In the genomic region with DNA sequence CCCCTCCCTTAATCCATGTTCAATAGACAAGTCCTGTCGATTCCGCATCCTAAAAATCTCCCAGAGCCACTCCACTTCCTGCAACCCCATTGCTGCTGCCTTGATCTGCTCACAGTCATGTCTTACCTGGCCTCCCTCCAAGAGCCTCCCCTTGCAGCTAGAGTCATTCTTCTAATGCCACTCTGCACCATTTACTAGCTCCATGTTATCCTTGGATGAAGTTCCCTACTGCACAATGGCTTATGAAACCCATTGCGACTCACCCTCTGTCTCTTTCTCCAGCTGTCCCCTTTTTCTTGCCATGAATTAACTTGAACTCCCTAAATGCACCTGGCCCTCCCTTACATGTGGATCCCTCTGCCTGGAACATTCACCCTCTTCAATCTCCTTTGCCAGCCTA, we compare ENCODE assay signal across 18 cellular contexts. TPM values are rescaled to one million over a fixed set of nuclear protein-coding genes. Genes with fewer than 3 reads are reported as not detected.
"Had no signal": no experiment of that assay in that cellular context is flagged by ENCODE, and none has a peak within 500 bp of the region (broad histone marks: within the 10 kb centered on the region; RNA-seq: fewer than 3 reads in every experiment).

No MANE protein-coding gene starts in this region.

- H3K4me3 ChIP-seq: coronary artery, heart right ventricle, left lung, tibial artery had no signal

- H3K9me3 ChIP-seq: heart right ventricle, left lung, tibial artery had no signal

- H3K27ac ChIP-seq: brain microvascular endothelial cell, coronary artery, heart right ventricle, left lung, tibial artery had no signal

- H3K36me3 Mint-ChIP-seq: activated CD8-positive, alpha-beta memory T cell treated with anti-CD3 and anti-CD28 coated beads, Interleukin-2, amount 10 ng/mL, durations not matched to agents 7 days and 5 days; activated naive CD8-positive, alpha-beta T cell treated with anti-CD3 and anti-CD28 coated beads, Interleukin-2, amount 10 ng/mL, durations not matched to agents 7 days and 5 days had no signal

- H3K27ac Mint-ChIP-seq: activated CD4-positive, alpha-beta memory T cell treated with anti-CD3 and anti-CD28 coated beads, Interleukin-2, amount 10 ng/mL, durations not matched to agents 7 days and 5 days; activated CD8-positive, alpha-beta memory T cell treated with anti-CD3 and anti-CD28 coated beads, Interleukin-2, amount 10 ng/mL, durations not matched to agents 7 days and 5 days; activated naive CD8-positive, alpha-beta T cell treated with anti-CD3 and anti-CD28 coated beads, Interleukin-2, amount 10 ng/mL, durations not matched to agents 7 days and 5 days; activated T-helper 2 cell treated with anti-CD3 and anti-CD28 coated beads, Interferon-gamma antibody, Interleukin-2, Interleukin-4, amounts not matched to agents 10 μg/mL and 5 μg/mL and 100 μg/mL, durations not matched to agents 14 hours and 24 hours and 36 hours; nephron progenitor cell had no signal

- DNase-seq: activated CD4-positive, alpha-beta memory T cell treated with anti-CD3 and anti-CD28 coated beads, Interleukin-2, amount 10 ng/mL, durations not matched to agents 7 days and 5 days; activated CD4-positive, alpha-beta T cell treated with anti-CD3 and anti-CD28 coated beads for 4 hours; activated CD8-positive, alpha-beta memory T cell treated with anti-CD3 and anti-CD28 coated beads, Interleukin-2, amount 10 ng/mL, durations not matched to agents 7 days and 5 days; activated naive CD4-positive, alpha-beta T cell treated with Interleukin-2 at 50 U/mL for 16 hours; activated naive CD8-positive, alpha-beta T cell treated with anti-CD3 and anti-CD28 coated beads, Interleukin-2, amount 10 ng/mL, durations not matched to agents 7 days and 5 days; brain microvascular endothelial cell; erythroblast; heart right ventricle; left lung; midbrain; nephron progenitor cell; stimulated activated CD4-positive, alpha-beta T cell treated with anti-CD3 and anti-CD28 coated beads, Interleukin-1b, Interleukin-23, amount 100 ng/mL, for 48 hours; stimulated activated CD8-positive, alpha-beta memory T cell treated with anti-CD3 and anti-CD28 coated beads, Interleukin-4, amount 100 ng/mL, for 48 hours; stimulated activated naive CD4-positive, alpha-beta T cell treated with Interleukin-2 at 50 U/mL for 16 hours; T-helper 2 cell; tibial artery had no signal

- H3K4me1 Mint-ChIP-seq: activated CD4-positive, alpha-beta memory T cell treated with anti-CD3 and anti-CD28 coated beads, Interleukin-2, amount 10 ng/mL, durations not matched to agents 7 days and 5 days; activated CD8-positive, alpha-beta memory T cell treated with anti-CD3 and anti-CD28 coated beads, Interleukin-2, amount 10 ng/mL, durations not matched to agents 7 days and 5 days; activated naive CD8-positive, alpha-beta T cell treated with anti-CD3 and anti-CD28 coated beads, Interleukin-2, amount 10 ng/mL, durations not matched to agents 7 days and 5 days; nephron progenitor cell had no signal

- H3K4me3 Mint-ChIP-seq: activated CD4-positive, alpha-beta memory T cell treated with anti-CD3 and anti-CD28 coated beads, Interleukin-2, amount 10 ng/mL, durations not matched to agents 7 days and 5 days; activated CD8-positive, alpha-beta memory T cell treated with anti-CD3 and anti-CD28 coated beads, Interleukin-2, amount 10 ng/mL, durations not matched to agents 7 days and 5 days; activated naive CD8-positive, alpha-beta T cell treated with anti-CD3 and anti-CD28 coated beads, Interleukin-2, amount 10 ng/mL, durations not matched to agents 7 days and 5 days; nephron progenitor cell had no signal

- H3K4me1 ChIP-seq: heart right ventricle, left lung, tibial artery had no signal

- H3K27me3 ChIP-seq: brain microvascular endothelial cell, left lung, tibial artery had no signal

- H3K36me3 ChIP-seq: brain microvascular endothelial cell, heart right ventricle, left lung, tibial artery had no signal

- H3K9me3 Mint-ChIP-seq: activated CD4-positive, alpha-beta memory T cell treated with anti-CD3 and anti-CD28 coated beads, Interleukin-2, amount 10 ng/mL, durations not matched to agents 7 days and 5 days; activated naive CD8-positive, alpha-beta T cell treated with anti-CD3 and anti-CD28 coated beads, Interleukin-2, amount 10 ng/mL, durations not matched to agents 7 days and 5 days; activated T-helper 2 cell treated with anti-CD3 and anti-CD28 coated beads, Interferon-gamma antibody, Interleukin-2, Interleukin-4, amounts not matched to agents 10 μg/mL and 5 μg/mL and 100 μg/mL, durations not matched to agents 14 hours and 24 hours and 36 hours; nephron progenitor cell had no signal

RNA-seq across cellular contexts. Expression of a gene that starts 39.5 kb away (rescaled TPM):
- total RNA-seq: activated CD4-positive, alpha-beta memory T cell treated with anti-CD3 and anti-CD28 coated beads, Interleukin-2, amount 10 ng/mL, durations not matched to agents 7 days and 5 days; activated CD8-positive, alpha-beta memory T cell treated with anti-CD3 and anti-CD28 coated beads, Interleukin-2, amount 10 ng/mL, durations not matched to agents 7 days and 5 days; activated naive CD8-positive, alpha-beta T cell treated with anti-CD3 and anti-CD28 coated beads, Interleukin-2, amount 10 ng/mL, durations not matched to agents 7 days and 5 days; activated T-helper 2 cell treated with anti-CD3 and anti-CD28 coated beads, Interferon-gamma antibody, Interleukin-2, Interleukin-4, amounts not matched to agents 10 μg/mL and 5 μg/mL and 100 μg/mL, durations not matched to agents 14 hours and 24 hours and 36 hours had no signal
